ENCODE assay signal across 1 cellular context in genomic region chr14:29580763-29581162, GRCh38.
TF ChIP-seq lines count a peak whose summit lies in the region.

No MANE protein-coding gene starts in this region.

TF ChIP-seq in HepG2, 621 proteins besides CTCF, POLR2A, EP300 and RAD21 (continued from another document):
- TF ChIP-seq, protein P1, sequence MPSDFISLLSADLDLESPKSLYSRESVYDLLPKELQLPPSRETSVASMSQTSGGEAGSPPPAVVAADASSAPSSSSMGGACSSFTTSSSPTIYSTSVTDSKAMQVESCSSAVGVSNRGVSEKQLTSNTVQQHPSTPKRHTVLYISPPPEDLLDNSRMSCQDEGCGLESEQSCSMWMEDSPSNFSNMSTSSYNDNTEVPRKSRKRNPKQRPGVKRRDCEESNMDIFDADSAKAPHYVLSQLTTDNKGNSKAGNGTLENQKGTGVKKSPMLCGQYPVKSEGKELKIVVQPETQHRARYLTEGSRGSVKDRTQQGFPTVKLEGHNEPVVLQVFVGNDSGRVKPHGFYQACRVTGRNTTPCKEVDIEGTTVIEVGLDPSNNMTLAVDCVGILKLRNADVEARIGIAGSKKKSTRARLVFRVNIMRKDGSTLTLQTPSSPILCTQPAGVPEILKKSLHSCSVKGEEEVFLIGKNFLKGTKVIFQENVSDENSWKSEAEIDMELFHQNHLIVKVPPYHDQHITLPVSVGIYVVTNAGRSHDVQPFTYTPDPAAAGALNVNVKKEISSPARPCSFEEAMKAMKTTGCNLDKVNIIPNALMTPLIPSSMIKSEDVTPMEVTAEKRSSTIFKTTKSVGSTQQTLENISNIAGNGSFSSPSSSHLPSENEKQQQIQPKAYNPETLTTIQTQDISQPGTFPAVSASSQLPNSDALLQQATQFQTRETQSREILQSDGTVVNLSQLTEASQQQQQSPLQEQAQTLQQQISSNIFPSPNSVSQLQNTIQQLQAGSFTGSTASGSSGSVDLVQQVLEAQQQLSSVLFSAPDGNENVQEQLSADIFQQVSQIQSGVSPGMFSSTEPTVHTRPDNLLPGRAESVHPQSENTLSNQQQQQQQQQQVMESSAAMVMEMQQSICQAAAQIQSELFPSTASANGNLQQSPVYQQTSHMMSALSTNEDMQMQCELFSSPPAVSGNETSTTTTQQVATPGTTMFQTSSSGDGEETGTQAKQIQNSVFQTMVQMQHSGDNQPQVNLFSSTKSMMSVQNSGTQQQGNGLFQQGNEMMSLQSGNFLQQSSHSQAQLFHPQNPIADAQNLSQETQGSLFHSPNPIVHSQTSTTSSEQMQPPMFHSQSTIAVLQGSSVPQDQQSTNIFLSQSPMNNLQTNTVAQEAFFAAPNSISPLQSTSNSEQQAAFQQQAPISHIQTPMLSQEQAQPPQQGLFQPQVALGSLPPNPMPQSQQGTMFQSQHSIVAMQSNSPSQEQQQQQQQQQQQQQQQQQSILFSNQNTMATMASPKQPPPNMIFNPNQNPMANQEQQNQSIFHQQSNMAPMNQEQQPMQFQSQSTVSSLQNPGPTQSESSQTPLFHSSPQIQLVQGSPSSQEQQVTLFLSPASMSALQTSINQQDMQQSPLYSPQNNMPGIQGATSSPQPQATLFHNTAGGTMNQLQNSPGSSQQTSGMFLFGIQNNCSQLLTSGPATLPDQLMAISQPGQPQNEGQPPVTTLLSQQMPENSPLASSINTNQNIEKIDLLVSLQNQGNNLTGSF (CRISPR knock-in tag; IDR thresholded peaks at IDR 0.05), result no peak
